ENCODE assay signal across 10 cellular contexts in the genomic region with DNA sequence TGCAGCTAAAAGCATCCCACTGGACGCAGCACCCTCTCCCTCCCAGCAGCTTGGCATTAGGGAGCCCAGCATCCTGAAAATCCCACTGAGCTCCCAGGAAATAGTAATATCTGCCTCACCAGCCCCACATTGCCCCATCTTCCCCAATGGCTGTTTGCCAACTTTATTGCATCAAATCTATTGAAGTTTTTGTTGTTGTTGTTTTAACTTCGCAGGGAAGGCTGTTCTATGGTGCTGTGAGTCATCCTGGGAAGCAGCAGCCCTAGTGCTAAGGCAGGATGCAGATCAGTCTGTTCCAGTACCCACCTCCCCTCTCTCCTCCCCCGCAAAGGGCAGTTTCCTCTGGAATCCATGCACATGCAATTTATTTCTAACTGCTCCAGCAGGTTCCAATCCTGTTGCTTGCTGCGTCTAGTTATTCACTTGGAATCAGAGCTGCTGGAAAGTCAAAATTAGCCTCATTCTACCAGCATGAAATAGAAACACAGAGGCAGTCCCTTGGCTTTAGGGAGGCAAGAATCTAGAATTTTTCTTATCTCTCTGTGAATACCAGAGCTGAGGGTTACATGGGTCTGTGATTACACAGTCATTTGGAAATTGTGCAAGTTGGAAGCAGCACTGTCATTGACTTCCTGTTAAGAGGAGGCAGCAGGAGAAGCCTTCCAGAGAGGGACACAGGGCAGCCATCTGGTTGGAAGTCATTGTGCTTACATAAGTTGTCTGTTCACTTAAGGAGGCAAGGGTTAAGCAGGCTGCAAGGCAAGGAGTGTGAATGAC.
DNase-seq lines count a peak whose midpoint lies in the region; ATAC-seq and TF ChIP-seq lines count a peak whose summit lies in the region.
"Had no signal": no experiment of that assay in that cellular context is flagged by ENCODE, and none has a peak within 500 bp of the region (broad histone marks: within the 10 kb centered on the region; RNA-seq: fewer than 3 reads in every experiment).

No MANE protein-coding gene starts in this region.

- DNase-seq in AG08396 (ENCODE audit: low spot score): peak; percentile 47
- DNase-seq in M059J (ENCODE audit: low read depth): peak; percentile 86
- DNase-seq in choroid plexus epithelial cell (ENCODE audit: low read depth): peak; percentile 86
- peak in 2 of 3 donors; percentile 32 to 49 for DNase-seq in right lobe of liver
- no peak for DNase-seq in NCI-H187 (lab: John Stamatoyannopoulos, UW)
- DNase-seq: activated naive CD4-positive, alpha-beta T cell treated with anti-CD3 and anti-CD28 coated beads, Interleukin-2, amount 10 ng/mL, durations not matched to agents 7 days and 5 days had no signal

- no peaks in the 10 kb centered on the region for H3K36me3 ChIP-seq in right lobe of liver

- no peaks in the 10 kb centered on the region for H3K27me3 ChIP-seq in right lobe of liver

- peaks cover 3% of the 10 kb centered on the region for H3K9me3 Mint-ChIP-seq in activated T-helper 17 cell treated with anti-CD3 and anti-CD28 coated beads, Interleukin-2, amount 50 U/mL, for 72 hours
- H3K9me3 Mint-ChIP-seq: activated naive CD4-positive, alpha-beta T cell treated with anti-CD3 and anti-CD28 coated beads, Interleukin-2, amount 10 ng/mL, durations not matched to agents 7 days and 5 days had no signal

- no peaks in the 10 kb centered on the region for H3K9me3 ChIP-seq in right lobe of liver

- TF ChIP-seq CTCF in choroid plexus epithelial cell (conservative IDR thresholded peaks at IDR 0.05; ENCODE audit: low read depth, low read length) (no peak), right lobe of liver (IDR thresholded peaks at IDR 0.05) (no peak)

- 31% methylated on average over 4 of the region's 4 CpGs for WGBS in right lobe of liver (ENCODE audit: insufficient coverage, low coverage, low lambda C conversion rate, missing lambda C conversion rate)

- H3K4me1 Mint-ChIP-seq in activated T-helper 17 cell treated with anti-CD3 and anti-CD28 coated beads, Interleukin-2, amount 50 U/mL, for 72 hours: no peaks in the 10 kb centered on the region
- H3K4me1 Mint-ChIP-seq: activated naive CD4-positive, alpha-beta T cell treated with anti-CD3 and anti-CD28 coated beads, Interleukin-2, amount 10 ng/mL, durations not matched to agents 7 days and 5 days; IgD-negative memory B cell had no signal

- H3K4me3 ChIP-seq in choroid plexus epithelial cell (ENCODE audit: low read depth, low read length): no peak overlapping the region
- no peak overlapping the region for H3K4me3 ChIP-seq in right lobe of liver

- peaks cover 31% of the 10 kb centered on the region for H3K27me3 Mint-ChIP-seq in activated T-helper 17 cell treated with anti-CD3 and anti-CD28 coated beads, Interleukin-2, amount 50 U/mL, for 72 hours

- H3K4me1 ChIP-seq in right lobe of liver: peaks cover 0 to 6% (median 0%) of the 10 kb centered on the region in 4 donors

- H3K27ac Mint-ChIP-seq in activated T-helper 17 cell treated with anti-CD3 and anti-CD28 coated beads, Interleukin-2, amount 50 U/mL, for 72 hours: no peak overlapping the region
- H3K27ac Mint-ChIP-seq: activated naive CD4-positive, alpha-beta T cell treated with anti-CD3 and anti-CD28 coated beads, Interleukin-2, amount 10 ng/mL, durations not matched to agents 7 days and 5 days; IgD-negative memory B cell had no signal

- intact Hi-C loops in right lobe of liver (cut with DNase I): no loop called here

- no peak for TF ChIP-seq POLR2A in right lobe of liver (IDR thresholded peaks at IDR 0.05)

- H3K27ac ChIP-seq in right lobe of liver: no peak overlapping the region

- no peak overlapping the region for H3K4me3 Mint-ChIP-seq in activated T-helper 17 cell treated with anti-CD3 and anti-CD28 coated beads, Interleukin-2, amount 50 U/mL, for 72 hours
- H3K4me3 Mint-ChIP-seq: activated naive CD4-positive, alpha-beta T cell treated with anti-CD3 and anti-CD28 coated beads, Interleukin-2, amount 10 ng/mL, durations not matched to agents 7 days and 5 days; IgD-negative memory B cell had no signal

- ATAC-seq in right lobe of liver (peak; percentile 69 to 93 (median 80)), GM18858 (IDR thresholded peaks at IDR 0.05; ENCODE audit: unreplicated experiment) (no peak), GM21515 (IDR thresholded peaks at IDR 0.05; ENCODE audit: unreplicated experiment) (no peak)
- ATAC-seq in activated T-helper 17 cell treated with anti-CD3 and anti-CD28 coated beads, Interleukin-2, amount 50 U/mL, for 72 hours (replicated peaks): no peak

- H3K36me3 Mint-ChIP-seq in activated T-helper 17 cell treated with anti-CD3 and anti-CD28 coated beads, Interleukin-2, amount 50 U/mL, for 72 hours (ENCODE audit: low read depth): no peaks in the 10 kb centered on the region
- H3K36me3 Mint-ChIP-seq: activated naive CD4-positive, alpha-beta T cell treated with anti-CD3 and anti-CD28 coated beads, Interleukin-2, amount 10 ng/mL, durations not matched to agents 7 days and 5 days had no signal

Comparison
In these comparisons a context has a peak if more than half of its experiments do, and no peak if none do; other contexts are left out.
1. DNase-seq: peak in AG08396 (single experiment), M059J (single experiment), choroid plexus epithelial cell (single experiment) and right lobe of liver (2 of 3); none in NCI-H187 (0 of 2).
2. ATAC-seq: peak in right lobe of liver (4 of 4); none in activated T-helper 17 cell treated with anti-CD3 and anti-CD28 coated beads, Interleukin-2, amount 50 U/mL, for 72 hours (single experiment), GM18858 (single experiment) and GM21515 (single experiment).